Comparison of ENCODE assay signal across 1 cellular context in the genomic region with DNA sequence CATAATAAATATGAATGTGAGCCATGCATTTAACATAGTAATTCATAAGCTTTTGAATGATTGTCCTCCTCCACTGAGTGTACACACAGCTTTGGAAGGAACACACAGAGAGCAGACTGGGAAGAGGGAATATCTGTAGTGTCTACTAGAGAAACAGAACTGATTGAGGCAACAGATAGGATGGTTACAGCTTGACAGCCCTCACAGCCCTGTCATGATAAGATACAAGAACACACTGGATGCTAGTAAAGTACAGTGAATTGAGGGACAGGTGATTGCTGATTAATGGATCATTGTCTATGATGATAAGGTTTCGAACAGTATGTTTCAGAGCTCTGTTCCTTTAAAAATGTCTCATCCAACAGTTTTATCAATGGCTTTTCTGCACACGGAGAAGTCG.
TF ChIP-seq lines count a peak whose summit lies in the region.

No MANE protein-coding gene starts in this region.

TF ChIP-seq in SK-N-SH treated with all-trans-retinoic acid at 6 μM for 48 hours, 23 proteins besides CTCF, POLR2A, EP300 and RAD21 (continued from another document):
- TF ChIP-seq, protein P1, sequence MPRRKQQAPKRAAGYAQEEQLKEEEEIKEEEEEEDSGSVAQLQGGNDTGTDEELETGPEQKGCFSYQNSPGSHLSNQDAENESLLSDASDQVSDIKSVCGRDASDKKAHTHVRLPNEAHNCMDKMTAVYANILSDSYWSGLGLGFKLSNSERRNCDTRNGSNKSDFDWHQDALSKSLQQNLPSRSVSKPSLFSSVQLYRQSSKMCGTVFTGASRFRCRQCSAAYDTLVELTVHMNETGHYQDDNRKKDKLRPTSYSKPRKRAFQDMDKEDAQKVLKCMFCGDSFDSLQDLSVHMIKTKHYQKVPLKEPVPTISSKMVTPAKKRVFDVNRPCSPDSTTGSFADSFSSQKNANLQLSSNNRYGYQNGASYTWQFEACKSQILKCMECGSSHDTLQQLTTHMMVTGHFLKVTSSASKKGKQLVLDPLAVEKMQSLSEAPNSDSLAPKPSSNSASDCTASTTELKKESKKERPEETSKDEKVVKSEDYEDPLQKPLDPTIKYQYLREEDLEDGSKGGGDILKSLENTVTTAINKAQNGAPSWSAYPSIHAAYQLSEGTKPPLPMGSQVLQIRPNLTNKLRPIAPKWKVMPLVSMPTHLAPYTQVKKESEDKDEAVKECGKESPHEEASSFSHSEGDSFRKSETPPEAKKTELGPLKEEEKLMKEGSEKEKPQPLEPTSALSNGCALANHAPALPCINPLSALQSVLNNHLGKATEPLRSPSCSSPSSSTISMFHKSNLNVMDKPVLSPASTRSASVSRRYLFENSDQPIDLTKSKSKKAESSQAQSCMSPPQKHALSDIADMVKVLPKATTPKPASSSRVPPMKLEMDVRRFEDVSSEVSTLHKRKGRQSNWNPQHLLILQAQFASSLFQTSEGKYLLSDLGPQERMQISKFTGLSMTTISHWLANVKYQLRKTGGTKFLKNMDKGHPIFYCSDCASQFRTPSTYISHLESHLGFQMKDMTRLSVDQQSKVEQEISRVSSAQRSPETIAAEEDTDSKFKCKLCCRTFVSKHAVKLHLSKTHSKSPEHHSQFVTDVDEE (CRISPR knock-in tag; IDR thresholded peaks at IDR 0.05): no peak
